ENCODE assay signal across 19 cellular contexts in genomic region chr10:119531067-119531466, GRCh38. TPM values are rescaled to one million over a fixed set of nuclear protein-coding genes. Genes with fewer than 3 reads are reported as not detected.
DNase-seq lines count a peak whose midpoint lies in the region; ATAC-seq and TF ChIP-seq lines count a peak whose summit lies in the region.
"Had no signal": no experiment of that assay in that cellular context is flagged by ENCODE, and none has a peak within 500 bp of the region (broad histone marks: within the 10 kb centered on the region; RNA-seq: fewer than 3 reads in every experiment).

No MANE protein-coding gene starts in this region.

- H3K9me3 Mint-ChIP-seq in activated T-cell treated with anti-CD3 and anti-CD28 coated beads, Interleukin-2, amount 50 U/mL, for 24 hours: no peaks in the 10 kb centered on the region
- H3K9me3 Mint-ChIP-seq in activated naive CD8-positive, alpha-beta T cell treated with anti-CD3 and anti-CD28 coated beads, Interleukin-2, amount 10 ng/mL, durations not matched to agents 7 days and 5 days: no peaks in the 10 kb centered on the region
- H3K9me3 Mint-ChIP-seq: activated CD4-positive, alpha-beta T cell treated with anti-CD3 and anti-CD28 coated beads, Interleukin-2, amount 10 ng/mL, durations not matched to agents 7 days and 5 days; GM23338 had no signal

- peak overlapping the region; percentile 1 for H3K27ac ChIP-seq in stomach smooth muscle (ENCODE audit: low read length)
- H3K27ac ChIP-seq: BLaER1 treated with 17β-estradiol and CSF1 and Interleukin-3, amounts not matched to agents 10 nM and 100 nM had no signal

- H3K27me3 Mint-ChIP-seq in activated T-cell treated with anti-CD3 and anti-CD28 coated beads, Interleukin-2, amount 50 U/mL, for 24 hours: no peaks in the 10 kb centered on the region
- H3K27me3 Mint-ChIP-seq in activated naive CD8-positive, alpha-beta T cell treated with anti-CD3 and anti-CD28 coated beads, Interleukin-2, amount 10 ng/mL, durations not matched to agents 7 days and 5 days: no peaks in the 10 kb centered on the region
- H3K27me3 Mint-ChIP-seq: activated CD4-positive, alpha-beta T cell treated with anti-CD3 and anti-CD28 coated beads, Interleukin-2, amount 10 ng/mL, durations not matched to agents 7 days and 5 days had no signal

- H3K4me3 Mint-ChIP-seq in activated T-cell treated with anti-CD3 and anti-CD28 coated beads, Interleukin-2, amount 50 U/mL, for 24 hours: no peak overlapping the region
- H3K4me3 Mint-ChIP-seq in activated naive CD8-positive, alpha-beta T cell treated with anti-CD3 and anti-CD28 coated beads, Interleukin-2, amount 10 ng/mL, durations not matched to agents 7 days and 5 days: no peak overlapping the region
- H3K4me3 Mint-ChIP-seq: activated CD4-positive, alpha-beta T cell treated with anti-CD3 and anti-CD28 coated beads, Interleukin-2, amount 10 ng/mL, durations not matched to agents 7 days and 5 days; GM23338 had no signal

- peaks cover 82% of the 10 kb centered on the region for H3K4me1 Mint-ChIP-seq in activated T-cell treated with anti-CD3 and anti-CD28 coated beads, Interleukin-2, amount 50 U/mL, for 24 hours (ENCODE audit: low read depth)
- H3K4me1 Mint-ChIP-seq in activated naive CD8-positive, alpha-beta T cell treated with anti-CD3 and anti-CD28 coated beads, Interleukin-2, amount 10 ng/mL, durations not matched to agents 7 days and 5 days: peaks cover 46% of the 10 kb centered on the region
- H3K4me1 Mint-ChIP-seq: GM23338 had no signal

- no peak for DNase-seq in activated T-cell treated with anti-CD3 and anti-CD28 coated beads, Interleukin-2, amount 50 U/mL, for 24 hours
- no peak for DNase-seq in activated T-cell treated with anti-CD3 and anti-CD28 coated beads, Interleukin-2, amount 50 U/mL, for 1 hour
- no peak for DNase-seq in activated naive CD8-positive, alpha-beta T cell treated with anti-CD3 and anti-CD28 coated beads, Interleukin-2, amount 10 ng/mL, durations not matched to agents 7 days and 5 days
- DNase-seq in fibroblast of villous mesenchyme (ENCODE audit: low read depth): peak; percentile 54
- no peak for DNase-seq in AML-193 (lab: John Stamatoyannopoulos, UW)
- DNase-seq in glomerular visceral epithelial cell (ENCODE audit: extremely low spot score): no peak
- DNase-seq: activated CD4-positive, alpha-beta T cell treated with anti-CD3 and anti-CD28 coated beads, Interleukin-2, amount 10 ng/mL, durations not matched to agents 7 days and 5 days; dermis blood vessel endothelial cell; MV-4-11; NCI-H187; NCI-H226; PC-3; right cardiac atrium; SHP77 treated with DMSO at 0.1 percent for 48 hours had no signal

- no peak for TF ChIP-seq CTCF in fibroblast of villous mesenchyme (IDR thresholded peaks at IDR 0.05; ENCODE audit: insufficient read depth, low read depth, low read length)

- H3K27me3 ChIP-seq in stomach smooth muscle (ENCODE audit: control insufficient read depth in 1 of 2, insufficient read depth in 2 of 2, low read length in 2 of 2): no peaks in the 10 kb centered on the region
- H3K27me3 ChIP-seq: BLaER1 treated with 17β-estradiol and CSF1 and Interleukin-3, amounts not matched to agents 10 nM and 100 nM; vagina had no signal

- peak overlapping the region; percentile 0 for H3K27ac Mint-ChIP-seq in activated T-cell treated with anti-CD3 and anti-CD28 coated beads, Interleukin-2, amount 50 U/mL, for 24 hours
- H3K27ac Mint-ChIP-seq in activated naive CD8-positive, alpha-beta T cell treated with anti-CD3 and anti-CD28 coated beads, Interleukin-2, amount 10 ng/mL, durations not matched to agents 7 days and 5 days: peak overlapping the region; percentile 4
- H3K27ac Mint-ChIP-seq: activated CD4-positive, alpha-beta T cell treated with anti-CD3 and anti-CD28 coated beads, Interleukin-2, amount 10 ng/mL, durations not matched to agents 7 days and 5 days; GM23338 had no signal

- peaks cover 39% of the 10 kb centered on the region for H3K4me1 ChIP-seq in stomach smooth muscle (ENCODE audit: control insufficient read depth, insufficient read depth, low read length)

- H3K9ac ChIP-seq in stomach smooth muscle (ENCODE audit: low read length in 2 of 2): no peak overlapping the region
- H3K9ac ChIP-seq: BLaER1 treated with 17β-estradiol and CSF1 and Interleukin-3, amounts not matched to agents 10 nM and 100 nM had no signal

- POLR2A ChIA-PET in activated naive CD8-positive, alpha-beta T cell treated with anti-CD3 and anti-CD28 coated beads, Interleukin-2, amount 10 ng/mL, durations not matched to agents 7 days and 5 days (lab: Charles Lee): interaction anchor here (1.0 to 1.4 kb wide), 2 partner anchors 9 to 14 kb away, joined by 3 to 5 read pairs; no protein-coding TSS in a partner anchor

- H3K36me3 Mint-ChIP-seq in activated T-cell treated with anti-CD3 and anti-CD28 coated beads, Interleukin-2, amount 50 U/mL, for 24 hours (ENCODE audit: low read depth): peaks cover 79% of the 10 kb centered on the region
- H3K36me3 Mint-ChIP-seq in activated naive CD8-positive, alpha-beta T cell treated with anti-CD3 and anti-CD28 coated beads, Interleukin-2, amount 10 ng/mL, durations not matched to agents 7 days and 5 days: peaks cover 28% of the 10 kb centered on the region

- no peaks in the 10 kb centered on the region for H3K36me3 ChIP-seq in stomach smooth muscle (ENCODE audit: control insufficient read depth in 2 of 2, insufficient read depth in 2 of 2, low read length in 2 of 2)
- H3K36me3 ChIP-seq: vagina had no signal

- no peak for ATAC-seq in activated naive CD8-positive, alpha-beta T cell treated with anti-CD3 and anti-CD28 coated beads, Interleukin-2, amount 10 ng/mL, durations not matched to agents 7 days and 5 days (ENCODE audit: low read depth)
- no peak for ATAC-seq in HG03342 (IDR thresholded peaks at IDR 0.05; ENCODE audit: unreplicated experiment)
- ATAC-seq: GM23338, PC-3, right cardiac atrium had no signal

- H3K4me3 ChIP-seq in fibroblast of villous mesenchyme (ENCODE audit: low read depth, low read length): no peak overlapping the region
- no peak overlapping the region for H3K4me3 ChIP-seq in stomach smooth muscle (ENCODE audit: low read length in 2 of 2)
- H3K4me3 ChIP-seq: BLaER1 treated with 17β-estradiol and CSF1 and Interleukin-3, amounts not matched to agents 10 nM and 100 nM; GM23338; vagina had no signal

- no peaks in the 10 kb centered on the region for H3K9me3 ChIP-seq in stomach smooth muscle (ENCODE audit: control insufficient read depth in 2 of 2, low read length in 2 of 2)
- H3K9me3 ChIP-seq: BLaER1 treated with 17β-estradiol and CSF1 and Interleukin-3, amounts not matched to agents 10 nM and 100 nM; vagina had no signal

RNA-seq across cellular contexts. Expression of gene RGS10, which starts 11.5 kb away (rescaled TPM):
- 100 to 1,000 TPM; 157 to 159 TPM for total RNA-seq in activated naive CD8-positive, alpha-beta T cell treated with anti-CD3 and anti-CD28 coated beads, Interleukin-2, amount 10 ng/mL, durations not matched to agents 7 days and 5 days
- total RNA-seq in fibroblast of villous mesenchyme: 35.4 and 50.9 TPM in 2 replicates
